Comparison of ENCODE assay signal across 8 cellular contexts in genomic region chr19:5680437-5681368, GRCh38. TPM values are rescaled to one million over a fixed set of nuclear protein-coding genes. Genes with fewer than 3 reads are reported as not detected.
A peak's percentile ranks its signal among the peaks of the same experiment; 100 is the strongest.
DNase-seq lines count a peak whose midpoint lies in the region; ATAC-seq and TF ChIP-seq lines count a peak whose summit lies in the region.

HSD11B1L (plus strand) TSS chr19:5681027; CDS start chr19:5684833, 3,806 bp downstream.
MICOS13 (minus strand) TSS chr19:5680516; CDS start chr19:5680486, 30 bp downstream.

- peak within 1 kb of the TSS; percentile 94 for H3K27ac Mint-ChIP-seq in activated naive CD8-positive, alpha-beta T cell treated with anti-CD3 and anti-CD28 coated beads for 36 hours
- H3K27ac Mint-ChIP-seq in osteocyte (ENCODE audit: unreplicated experiment): peak within 1 kb of the TSS; percentile 100

- H3K36me3 ChIP-seq in GM06990 (ENCODE audit: control insufficient read depth, insufficient read depth, low read length) (peaks cover 4% of the 10 kb centered on the region), thymus (ENCODE audit: control insufficient read depth, insufficient read depth) (no peaks in the 10 kb centered on the region)

- no peaks in the 10 kb centered on the region for H3K9me3 ChIP-seq in thymus (ENCODE audit: control insufficient read depth)

- ATAC-seq in HG02588 (IDR thresholded peaks at IDR 0.05; ENCODE audit: unreplicated experiment) (peak; percentile 83), SK-N-SH treated with all-trans-retinoic acid at 6 μM for 48 hours (peak; percentile 97)

- H3K9me3 Mint-ChIP-seq in activated naive CD8-positive, alpha-beta T cell treated with anti-CD3 and anti-CD28 coated beads for 36 hours: no peaks in the 10 kb centered on the region
- no peaks in the 10 kb centered on the region for H3K9me3 Mint-ChIP-seq in osteocyte (ENCODE audit: unreplicated experiment)

- DNase-seq in GM06990 (ENCODE audit: extremely low read depth, insufficient read length) (peak; percentile 97), NCI-H1092 (lab: John Stamatoyannopoulos, UW) (peak; percentile 97), head of caudate nucleus (peak; percentile 98 to 100 (median 99)), osteocyte (ENCODE audit: extremely low spot score, unreplicated experiment) (peak; percentile 99)
- peak; percentile 97 for DNase-seq in activated naive CD8-positive, alpha-beta T cell treated with anti-CD3 and anti-CD28 coated beads for 36 hours

- H3K4me3 ChIP-seq in GM06990 (replicated peaks; ENCODE audit: low read depth, low read length) (peak within 1 kb of the TSS; percentile 85), thymus (ENCODE audit: low read length) (peak within 1 kb of the TSS; percentile 83)

- under 1% methylated on average over 94 of the region's 94 CpGs for WGBS in thymus

- H3K27me3 Mint-ChIP-seq in activated naive CD8-positive, alpha-beta T cell treated with anti-CD3 and anti-CD28 coated beads for 36 hours: no peaks in the 10 kb centered on the region
- H3K27me3 Mint-ChIP-seq in osteocyte (ENCODE audit: unreplicated experiment): no peaks in the 10 kb centered on the region

- H3K27me3 ChIP-seq in GM06990 (replicated peaks; ENCODE audit: control insufficient read depth, insufficient read depth, low read length) (no peaks in the 10 kb centered on the region), thymus (ENCODE audit: control insufficient read depth, insufficient read depth) (no peaks in the 10 kb centered on the region)

- peaks cover 5% of the 10 kb centered on the region for H3K36me3 Mint-ChIP-seq in activated naive CD8-positive, alpha-beta T cell treated with anti-CD3 and anti-CD28 coated beads for 36 hours
- H3K36me3 Mint-ChIP-seq in osteocyte (ENCODE audit: unreplicated experiment): peaks cover 2% of the 10 kb centered on the region

- intact Hi-C loops in head of caudate nucleus (cut with DNase I): loop anchor here (2.0 to 5.0 kb wide), 2 partner anchors 40 to 58 kb away; partner anchors contain the start of genes CATSPERD, LONP1, SAFB and SAFB2

- peak within 1 kb of the TSS; percentile 97 for H3K27ac ChIP-seq in thymus (ENCODE audit: low read depth)

- TF ChIP-seq CTCF in GM06990 (IDR thresholded peaks at IDR 0.05; ENCODE audit: insufficient read depth, low read length, poor library complexity, severe bottlenecking) (no peak), osteocyte (IDR thresholded peaks at IDR 0.05) (no peak)

- H3K4me3 Mint-ChIP-seq in activated naive CD8-positive, alpha-beta T cell treated with anti-CD3 and anti-CD28 coated beads for 36 hours: peak within 1 kb of the TSS; percentile 98
- peak within 1 kb of the TSS; percentile 91 for H3K4me3 Mint-ChIP-seq in osteocyte (ENCODE audit: unreplicated experiment)

- H3K4me1 Mint-ChIP-seq in activated naive CD8-positive, alpha-beta T cell treated with anti-CD3 and anti-CD28 coated beads for 36 hours: peaks cover 13% of the 10 kb centered on the region
- H3K4me1 Mint-ChIP-seq in osteocyte (ENCODE audit: unreplicated experiment): peaks cover 19% of the 10 kb centered on the region

- H3K4me1 ChIP-seq in thymus (ENCODE audit: control insufficient read depth, insufficient read depth, low read length): peaks cover 15% of the 10 kb centered on the region

TF ChIP-seq in SK-N-SH treated with all-trans-retinoic acid at 6 μM for 48 hours, 23 proteins besides CTCF, POLR2A, EP300 and RAD21:
- TF ChIP-seq ZNF8 (CRISPR knock-in tag; IDR thresholded peaks at IDR 0.05) (no peak), ZNF565 (CRISPR knock-in tag; conservative IDR thresholded peaks at IDR 0.05; ENCODE audit: low read depth) (no peak), OSR1 (CRISPR knock-in tag; IDR thresholded peaks at IDR 0.05) (no peak), TCF4 (CRISPR knock-in tag; IDR thresholded peaks at IDR 0.05; ENCODE audit: borderline replicate concordance) (no peak), PPARA (CRISPR knock-in tag; IDR thresholded peaks at IDR 0.05; ENCODE audit: borderline replicate concordance) (no peak), ZNF70 (CRISPR knock-in tag; IDR thresholded peaks at IDR 0.05) (no peak), ZFP3 (CRISPR knock-in tag; IDR thresholded peaks at IDR 0.05) (no peak), TOX (CRISPR knock-in tag; IDR thresholded peaks at IDR 0.05; ENCODE audit: borderline replicate concordance) (no peak), GLIS3 (CRISPR knock-in tag; IDR thresholded peaks at IDR 0.05) (no peak), ZFP30 (CRISPR knock-in tag; IDR thresholded peaks at IDR 0.05) (no peak), ISL1 (CRISPR knock-in tag; IDR thresholded peaks at IDR 0.05) (no peak), CSDC2 (CRISPR knock-in tag; IDR thresholded peaks at IDR 0.05) (no peak; the same call in 1 of the 2 replicates), PATZ1 (CRISPR knock-in tag; IDR thresholded peaks at IDR 0.05; ENCODE audit: borderline replicate concordance) (no peak), BACH2 (CRISPR knock-in tag; IDR thresholded peaks at IDR 0.05; ENCODE audit: borderline replicate concordance) (no peak), CSRNP3 (CRISPR knock-in tag; IDR thresholded peaks at IDR 0.05) (no peak), ZC3H10 (CRISPR knock-in tag; IDR thresholded peaks at IDR 0.05) (no peak), TSHZ2 (CRISPR knock-in tag; IDR thresholded peaks at IDR 0.05) (no peak)

RNA-seq across cellular contexts. Expression of gene HSD11B1L, which starts in this region (rescaled TPM):
- total RNA-seq in activated naive CD8-positive, alpha-beta T cell treated with anti-CD3 and anti-CD28 coated beads for 36 hours: 1 to 10 TPM; 1.5 to 3.2 TPM
- 9.7 and 10.7 TPM in 2 replicates for total RNA-seq in osteocyte
- polyA plus RNA-seq in thymus: 6.5 TPM

RNA-seq across cellular contexts. Expression of gene MICOS13, which starts in this region (rescaled TPM):
- 10 to 100 TPM; 44.6 to 53.5 TPM for total RNA-seq in activated naive CD8-positive, alpha-beta T cell treated with anti-CD3 and anti-CD28 coated beads for 36 hours
- total RNA-seq in osteocyte: 59.1 and 60.7 TPM in 2 replicates
- 67.6 TPM for polyA plus RNA-seq in thymus

Comparison
In these comparisons a context has a peak if more than half of its experiments do, and no peak if none do; other contexts are left out.
1. Peak in every context shown above with its lines: DNase-seq, ATAC-seq, H3K4me3 ChIP-seq and H3K27ac ChIP-seq.